ENCODE assay signal across 8 cellular contexts in the genomic region with DNA sequence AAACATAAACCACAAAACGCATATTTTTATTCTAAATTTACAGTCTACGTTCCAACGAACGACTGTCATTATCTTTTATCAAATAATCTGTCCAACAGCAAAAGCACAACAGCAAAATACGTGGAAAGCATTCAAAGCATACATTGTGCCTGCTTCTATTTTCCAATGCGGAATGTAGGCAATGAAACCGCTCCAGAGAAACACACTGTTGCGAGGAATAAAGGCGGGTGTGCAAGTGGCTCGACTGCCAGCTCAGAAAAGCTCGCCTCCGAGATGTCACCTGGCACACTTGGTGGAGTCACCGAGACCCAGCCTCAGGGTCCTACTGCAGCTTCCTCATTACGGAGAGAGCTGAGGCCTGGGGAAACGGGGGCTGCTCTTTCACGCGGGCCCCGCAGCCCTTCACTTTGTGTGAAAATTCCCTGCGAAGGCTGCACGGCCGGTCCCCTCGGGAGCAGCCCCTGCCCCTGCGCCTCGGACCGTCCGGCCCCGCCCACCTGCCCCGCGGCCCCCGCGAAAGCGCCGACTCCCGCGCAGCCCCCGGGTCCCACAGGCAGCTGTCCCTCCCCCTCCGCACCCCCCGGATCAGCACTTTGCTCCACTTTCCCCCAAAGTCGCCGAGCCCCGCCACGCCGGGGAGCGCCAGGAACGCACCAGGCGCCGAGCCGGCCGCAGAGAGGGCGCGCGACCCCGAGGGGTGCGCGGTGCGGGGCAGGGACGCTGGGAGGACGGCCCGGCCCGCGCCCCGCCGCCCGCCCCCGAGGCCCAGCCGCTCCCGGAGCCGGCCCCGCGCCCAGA. TPM values are rescaled to one million over a fixed set of nuclear protein-coding genes. Genes with fewer than 3 reads are reported as not detected.
DNase-seq lines count a peak whose midpoint lies in the region; ATAC-seq and TF ChIP-seq lines count a peak whose summit lies in the region.

No MANE protein-coding gene starts in this region.

- H3K36me3 Mint-ChIP-seq in CD4-positive, alpha-beta T cell (ENCODE audit: low read depth), result peaks cover 57% of the 10 kb centered on the region
- peaks cover 29% of the 10 kb centered on the region for H3K36me3 Mint-ChIP-seq in activated naive CD4-positive, alpha-beta T cell treated with anti-CD3 and anti-CD28 coated beads, Interleukin-2, amount 10 ng/mL, durations not matched to agents 7 days and 5 days

- CTCF ChIA-PET in CD4-positive, alpha-beta T cell (lab: Charles Lee), result interaction anchor here (0.6 to 5.8 kb wide), 26 partner anchors 12 to 607 kb away, joined by 3 to 43 read pairs (median 4); a partner anchor contains a TSS
- CTCF ChIA-PET in Panc1 (lab: Charles Lee), result interaction anchor here (0.6 kb wide), 1 partner anchor 54 kb away, joined by 5 read pairs; no protein-coding TSS in a partner anchor
- CTCF ChIA-PET in activated naive CD4-positive, alpha-beta T cell treated with anti-CD3 and anti-CD28 coated beads, Interleukin-2, amount 10 ng/mL, durations not matched to agents 7 days and 5 days (lab: Charles Lee), result interaction anchor here (1.0 to 6.3 kb wide), 9 partner anchors 27 to 106 kb away, joined by 3 to 38 read pairs (median 4); no protein-coding TSS in a partner anchor

- peak; percentile 49 for ATAC-seq in CD4-positive, alpha-beta T cell (ENCODE audit: poor library complexity)
- ATAC-seq in HG03045 (IDR thresholded peaks at IDR 0.05; ENCODE audit: unreplicated experiment), result peak; percentile 26
- peak; percentile 39 for ATAC-seq in Panc1
- peak; percentile 42 for ATAC-seq in omental fat pad (ENCODE audit: low FRiP score)
- ATAC-seq in GM21423 (IDR thresholded peaks at IDR 0.05; ENCODE audit: unreplicated experiment), result no peak

- no TSS peak for BruUV-seq in Panc1 (replicated peaks; lab: Mats Ljungman, UMichigan)

- H3K9me3 ChIP-seq in CD4-positive, alpha-beta T cell (ENCODE audit: control insufficient read depth, low read length), result no peaks in the 10 kb centered on the region
- H3K9me3 ChIP-seq in Panc1 (ENCODE audit: control insufficient read depth, insufficient read depth, low read depth, low read length) (no peaks in the 10 kb centered on the region), tibial artery (no peaks in the 10 kb centered on the region)

- peak overlapping the region; percentile 83 for H3K27ac ChIP-seq in CD4-positive, alpha-beta T cell (ENCODE audit: low read depth, low read length)
- H3K27ac ChIP-seq in Panc1 (ENCODE audit: low read length), result no peak overlapping the region
- peak overlapping the region; percentile 83 to 85 for H3K27ac ChIP-seq in tibial artery

- H3K27me3 ChIP-seq in CD4-positive, alpha-beta T cell (ENCODE audit: control insufficient read depth, insufficient read depth, low read length), result no peaks in the 10 kb centered on the region
- H3K27me3 ChIP-seq in Panc1 (ENCODE audit: control insufficient read depth, insufficient read depth, low read length) (peaks cover 27% of the 10 kb centered on the region), tibial artery (no peaks in the 10 kb centered on the region)

- no peaks in the 10 kb centered on the region for H3K9me3 Mint-ChIP-seq in CD4-positive, alpha-beta T cell
- peaks cover 1% of the 10 kb centered on the region for H3K9me3 Mint-ChIP-seq in activated naive CD4-positive, alpha-beta T cell treated with anti-CD3 and anti-CD28 coated beads, Interleukin-2, amount 10 ng/mL, durations not matched to agents 7 days and 5 days

- H3K4me3 ChIP-seq in Panc1 (ENCODE audit: low read depth in 2 of 2, low read length in 2 of 2) (peak overlapping the region; percentile 40 to 50), tibial artery (peak overlapping the region; percentile 93 to 94)

- H3K4me3 Mint-ChIP-seq in CD4-positive, alpha-beta T cell, result peak overlapping the region; percentile 88
- H3K4me3 Mint-ChIP-seq in activated naive CD4-positive, alpha-beta T cell treated with anti-CD3 and anti-CD28 coated beads, Interleukin-2, amount 10 ng/mL, durations not matched to agents 7 days and 5 days, result peak overlapping the region; percentile 82

- H3K27me3 Mint-ChIP-seq in CD4-positive, alpha-beta T cell, result peaks cover 4% of the 10 kb centered on the region
- H3K27me3 Mint-ChIP-seq in activated naive CD4-positive, alpha-beta T cell treated with anti-CD3 and anti-CD28 coated beads, Interleukin-2, amount 10 ng/mL, durations not matched to agents 7 days and 5 days, result no peaks in the 10 kb centered on the region

- no peak for TF ChIP-seq CTCF in CD4-positive, alpha-beta T cell (IDR thresholded peaks at IDR 0.05)
- TF ChIP-seq CTCF in Panc1 (IDR thresholded peaks at IDR 0.05) (peak; percentile 41; the same call in 1 of the 2 replicates), omental fat pad (IDR thresholded peaks at IDR 0.05) (no peak), tibial artery (IDR thresholded peaks at IDR 0.05) (peak in 1 of 2 experiments; percentile 17)

- H3K4me1 ChIP-seq in Panc1 (ENCODE audit: control insufficient read depth, insufficient read depth, low read length), result peaks cover 4% of the 10 kb centered on the region
- H3K4me1 ChIP-seq in tibial artery, result peaks cover 0 to 48% (median 23%) of the 10 kb centered on the region in 4 donors

- DNase-seq in CD4-positive, alpha-beta T cell, result peak; percentile 47 to 68 (median 61)
- DNase-seq in Panc1 (ENCODE audit: low read depth, low spot score), result no peak
- DNase-seq in activated naive CD4-positive, alpha-beta T cell treated with anti-CD3 and anti-CD28 coated beads, Interleukin-2, amount 10 ng/mL, durations not matched to agents 7 days and 5 days, result peak; percentile 74
- peak; percentile 51 to 91 (median 74) for DNase-seq in head of caudate nucleus
- no peak for DNase-seq in omental fat pad (ENCODE audit: low spot score)
- DNase-seq in tibial artery, result peak; percentile 61 to 74

- H3K36me3 ChIP-seq in Panc1 (ENCODE audit: control insufficient read depth, insufficient read depth, low read length) (no peaks in the 10 kb centered on the region), tibial artery (no peaks in the 10 kb centered on the region)

- intact Hi-C loops in CD4-positive, alpha-beta T cell (cut with DNase I, micrococcal nuclease), result loop anchor here (2.0 to 10.0 kb wide), 3 partner anchors 41 to 265 kb away; no protein-coding TSS in a partner anchor
- intact Hi-C loops in Panc1 (cut with micrococcal nuclease; ENCODE audit: unreplicated experiment) (no loop called here), head of caudate nucleus (cut with DNase I) (no loop called here), tibial artery (cut with DNase I; ENCODE audit: low total_unique reads) (loop anchor here (10.0 kb wide), 1 partner anchor 95 kb away; no protein-coding TSS in a partner anchor)

- in situ Hi-C loops in Panc1 (cut with HindIII; ENCODE audit: low pct_unique_long_range_greater_than_20kb, low sequenced_read_pairs), result no loop called here

- peak overlapping the region; percentile 87 for H3K27ac Mint-ChIP-seq in CD4-positive, alpha-beta T cell
- H3K27ac Mint-ChIP-seq in activated naive CD4-positive, alpha-beta T cell treated with anti-CD3 and anti-CD28 coated beads, Interleukin-2, amount 10 ng/mL, durations not matched to agents 7 days and 5 days, result peak overlapping the region; percentile 93

- H3K4me1 Mint-ChIP-seq in CD4-positive, alpha-beta T cell (ENCODE audit: low read depth), result peaks cover 83% of the 10 kb centered on the region
- peaks cover 71% of the 10 kb centered on the region for H3K4me1 Mint-ChIP-seq in activated naive CD4-positive, alpha-beta T cell treated with anti-CD3 and anti-CD28 coated beads, Interleukin-2, amount 10 ng/mL, durations not matched to agents 7 days and 5 days

- POLR2A ChIA-PET in CD4-positive, alpha-beta T cell (lab: Charles Lee), result interaction anchor here (0.6 to 15.5 kb wide), 30 partner anchors 12 to 1067 kb away, joined by 3 to 414 read pairs (median 5); no protein-coding TSS in a partner anchor
- POLR2A ChIA-PET in Panc1 (lab: Charles Lee), result no interaction called here

RNA-seq across cellular contexts. Expression of a gene that starts 0.7 kb away (rescaled TPM):
- total RNA-seq in CD4-positive, alpha-beta T cell, result 100 to 1,000 TPM; 200 to 204 TPM
- total RNA-seq in Panc1 (2021; ENCODE audit: unreplicated experiment), result 4.4 TPM
- polyA plus RNA-seq in Panc1 (2012; ENCODE audit: insufficient read length), result 1.2 TPM
- 10 to 100 TPM; 20.1 to 93.7 (median 43.2) TPM for total RNA-seq in omental fat pad

Comparison
In these comparisons a context has a peak if more than half of its experiments do, and no peak if none do; other contexts are left out.
1. DNase-seq: peak in CD4-positive, alpha-beta T cell (10 of 10), activated naive CD4-positive, alpha-beta T cell treated with anti-CD3 and anti-CD28 coated beads, Interleukin-2, amount 10 ng/mL, durations not matched to agents 7 days and 5 days (single experiment), head of caudate nucleus (42 of 42) and tibial artery (2 of 2); none in Panc1 (single experiment) and omental fat pad (single experiment).
2. intact Hi-C loops: an anchor here in CD4-positive, alpha-beta T cell (2.0 to 10.0 kb wide) and tibial artery (10.0 kb wide); none called in Panc1 and head of caudate nucleus.